8 cellular contexts compared by ENCODE assay signal in the genomic region with DNA sequence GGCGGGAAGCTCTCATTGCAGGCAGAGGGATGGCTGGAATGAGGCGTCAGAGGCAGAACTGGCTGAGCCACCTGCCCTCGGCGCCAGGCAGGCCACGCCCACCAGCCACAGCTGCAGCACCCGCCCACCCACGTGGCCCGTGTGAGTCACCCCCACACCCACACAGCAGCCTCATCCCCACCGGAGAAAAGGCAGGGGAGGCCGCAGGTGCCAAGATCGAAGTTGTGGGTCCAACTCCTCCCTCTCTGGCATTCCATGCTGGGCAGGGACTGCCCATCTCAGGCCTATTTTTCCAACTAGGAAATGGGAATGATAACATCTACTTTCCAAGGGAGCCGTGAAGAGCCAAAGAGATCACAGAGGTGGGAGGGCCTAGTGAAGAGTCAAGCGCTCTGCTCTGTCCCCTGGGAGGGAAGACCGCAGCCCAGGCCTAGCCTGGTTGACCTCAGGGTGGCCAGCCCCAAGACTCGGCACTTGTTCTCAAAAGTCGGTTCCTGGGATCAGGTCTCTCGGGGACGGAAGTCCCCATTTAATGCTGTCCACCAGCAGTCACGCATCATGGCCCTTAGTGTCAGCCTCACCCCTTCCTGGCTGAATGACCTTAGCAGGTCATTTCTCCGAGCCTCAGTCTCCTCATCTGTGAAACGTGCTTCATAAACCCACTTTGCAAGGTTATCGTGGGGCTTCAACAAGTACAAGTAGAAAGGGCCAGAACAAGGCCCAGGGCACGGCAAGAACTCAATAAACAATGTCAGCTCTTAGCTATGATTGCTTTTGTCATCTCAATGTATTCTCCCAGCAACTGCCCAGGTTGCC. TPM values are rescaled to one million over a fixed set of nuclear protein-coding genes. Genes with fewer than 3 reads are reported as not detected.
DNase-seq lines count a peak whose midpoint lies in the region; ATAC-seq, FAIRE-seq and TF ChIP-seq lines count a peak whose summit lies in the region.

TSS of gene TRPV3 (minus strand) at position 45 of the 816 bp plus-strand sequence. CDS start 2,962 bp downstream, outside the sequence.

- H2AFZ ChIP-seq in H1 (ENCODE audit: low read length): peak within 1 kb of the TSS; percentile 41; the same call in 1 of the 2 replicates

- CTCF ChIA-PET in H1 (lab: Charles Lee; ENCODE audit: partially characterized antibody): interaction anchor here (1.4 to 1.5 kb wide), 2 partner anchors 9 to 89 kb away, joined by 4 to 5 read pairs; no protein-coding TSS in a partner anchor

- no peak within 1 kb of the TSS for H2AK5ac ChIP-seq in H1 (ENCODE audit: low read depth, low read length)

- TF ChIP-seq CTCF in H1 (IDR thresholded peaks at IDR 0.05; ENCODE audit: control extremely low read depth in 1 of 3, insufficient read depth in 1 of 3, low read depth in 1 of 3, low read length in 3 of 3): no peak

- ATAC-seq in HG03095 (IDR thresholded peaks at IDR 0.05; ENCODE audit: unreplicated experiment) (peak; percentile 34), GM19397 (IDR thresholded peaks at IDR 0.05; ENCODE audit: unreplicated experiment) (no peak)

- H2BK20ac ChIP-seq in H1 (ENCODE audit: low read length): no peak within 1 kb of the TSS

- no peaks in the 10 kb centered on the region for H3K27me3 ChIP-seq in H1 (replicated peaks in 1 of 4; ENCODE audit: control insufficient read depth in 3 of 4, extremely low read depth in 1 of 4, insufficient read depth in 3 of 4, low read length in 3 of 4)

- no peak within 1 kb of the TSS for H3K56ac ChIP-seq in H1 (replicated peaks; ENCODE audit: insufficient read length, low read depth, low read length)

- H3K18ac ChIP-seq in H1 (ENCODE audit: extremely low read depth, low read length): no peak within 1 kb of the TSS

- no peak within 1 kb of the TSS for H4K5ac ChIP-seq in H1 (ENCODE audit: insufficient read length, low read depth, low read length)

- 0 out of 2 replicates have a peak within 1 kb of the TSS, but pooled peaks have one; percentile 3 for H2BK5ac ChIP-seq in H1 (ENCODE audit: low read depth, low read length)

- no peak within 1 kb of the TSS for H3K23ac ChIP-seq in H1 (ENCODE audit: insufficient read length)

- H2BK120ac ChIP-seq in H1 (replicated peaks; ENCODE audit: low read depth, low read length): no peak within 1 kb of the TSS

- H3K27ac ChIP-seq in H1 (ENCODE audit: low read depth, low read length): no peak within 1 kb of the TSS

- no peak within 1 kb of the TSS for H3K4me2 ChIP-seq in H1 (ENCODE audit: insufficient read depth in 1 of 2, low read depth in 2 of 2, low read length in 2 of 2)

- no peak for TF ChIP-seq EP300 in H1 (IDR thresholded peaks at IDR 0.05; ENCODE audit: borderline replicate concordance in 1 of 2, low read depth in 2 of 2, low read length in 2 of 2)

- no peaks in the 10 kb centered on the region for H3K9me3 ChIP-seq in H1 (ENCODE audit: insufficient read depth in 2 of 2, low read depth in 1 of 2, low read length in 1 of 2)

- no peak within 1 kb of the TSS for H3K14ac ChIP-seq in H1 (ENCODE audit: insufficient read length)

- H3K9ac ChIP-seq in H1 (replicated peaks in 1 of 4; ENCODE audit: extremely low read depth in 1 of 4, low read depth in 3 of 4, low read length in 3 of 4): no peak within 1 kb of the TSS

- H4K91ac ChIP-seq in H1 (replicated peaks; ENCODE audit: insufficient read length, low read length): no peak within 1 kb of the TSS

- peaks cover 0 to 4% (median 0%) of the 10 kb centered on the region in 4 experiments; a peak in 3 of 7 replicates for H3K4me1 ChIP-seq in H1 (replicated peaks in 1 of 4; ENCODE audit: control insufficient read depth in 3 of 4, insufficient read depth in 4 of 4, low read length in 3 of 4)

- H2BK12ac ChIP-seq in H1 (ENCODE audit: low read depth, low read length): no peak within 1 kb of the TSS

- WGBS in H1 (ENCODE audit: extremely low coverage in 1 of 2, insufficient coverage in 1 of 2, insufficient read length in 1 of 2, insufficient replicate concordance in 2 of 2, low coverage in 1 of 2, low lambda C conversion rate in 2 of 2, missing lambda C conversion rate in 1 of 2), 2 experiments: 89% methylated on average over 22 of the region's 23 CpGs; no CpG with 5 or more reads in 1 of the 2 experiments

- no peaks in the 10 kb centered on the region for H3K79me1 ChIP-seq in H1 (ENCODE audit: low read depth, low read length)

- POLR2A ChIA-PET in H1 (lab: Charles Lee; ENCODE audit: partially characterized antibody): no interaction called here

- H3K23me2 ChIP-seq in H1 (ENCODE audit: low read depth, low read length): no peaks in the 10 kb centered on the region

- H3K79me2 ChIP-seq in H1 (ENCODE audit: control insufficient read depth in 1 of 2, insufficient read depth in 2 of 2, low read length in 2 of 2): no peaks in the 10 kb centered on the region

- no peaks in the 10 kb centered on the region for H4K20me1 ChIP-seq in H1 (replicated peaks in 1 of 2; ENCODE audit: control insufficient read depth in 1 of 2, insufficient read depth in 2 of 2, low read length in 2 of 2)

- peak within 1 kb of the TSS; percentile 46 for H4K8ac ChIP-seq in H1 (ENCODE audit: extremely low read depth, insufficient read depth, low read length)

- H3K4ac ChIP-seq in H1 (replicated peaks; ENCODE audit: insufficient read length, low read depth, low read length): no peak within 1 kb of the TSS

- no peaks in the 10 kb centered on the region for H3K36me3 ChIP-seq in H1 (ENCODE audit: control insufficient read depth in 2 of 4, insufficient read depth in 4 of 4, low read length in 3 of 4)

- TF ChIP-seq POLR2A in GM12891 (IDR thresholded peaks at IDR 0.05; ENCODE audit: low read depth, low read length) (no peak), H1 (IDR thresholded peaks at IDR 0.05; ENCODE audit: control extremely low read depth in 1 of 2, low read depth in 2 of 2, low read length in 2 of 2) (no peak)

- FAIRE-seq in GM12891 (lab: Jason Lieb, UNC) (no peak), H1 (lab: Jason Lieb, UNC) (no peak)

- H3K4me3 ChIP-seq in H1 (ENCODE audit: extremely low read depth in 1 of 4, insufficient read depth in 2 of 4, low read depth in 3 of 4, low read length in 4 of 4): no peak within 1 kb of the TSS

- DNase-seq in GM12891 (ENCODE audit: insufficient read length, low spot score) (peak; percentile 82), H1 (ENCODE audit: low read depth in 1 of 2, low spot score in 2 of 2) (no peak), SKM-1 treated with dmso at 0.1 percent for 144 hours (lab: John Stamatoyannopoulos, UW; ENCODE audit: unreplicated experiment) (no peak), UCSD-AML1 (lab: John Stamatoyannopoulos, UW; ENCODE audit: unreplicated experiment) (no peak)
- DNase-seq in activated CD4-positive, alpha-beta T cell treated with anti-CD3 and anti-CD28 coated beads for 24 hours (ENCODE audit: low read depth in 2 of 2): peak; percentile 45 to 47
- DNase-seq in stimulated activated CD4-positive, alpha-beta T cell treated with anti-CD3 and anti-CD28 coated beads, Interleukin-15, amount 100 ng/mL, for 1 hour (ENCODE audit: low read depth in 1 of 2, low spot score in 1 of 2): peak; percentile 44 to 46

- no peak for TF ChIP-seq RAD21 in H1 (IDR thresholded peaks at IDR 0.05 in 1 of 2, conservative IDR thresholded peaks at IDR 0.05 in 1 of 2; ENCODE audit: low read depth in 2 of 2, low read length in 2 of 2)

- peak within 1 kb of the TSS; percentile 53; the same call in 1 of the 2 replicates for H2BK15ac ChIP-seq in H1 (ENCODE audit: low read length)

TF ChIP-seq in GM12891, 5 proteins besides CTCF, POLR2A, EP300 and RAD21:
- TF ChIP-seq POU2F2 (IDR thresholded peaks at IDR 0.05; ENCODE audit: low read depth, low read length): no peak
- peak; percentile 62 for TF ChIP-seq PAX5 (IDR thresholded peaks at IDR 0.05; ENCODE audit: insufficient read depth, low read length, severe bottlenecking)

TF ChIP-seq in H1, 55 proteins besides CTCF, POLR2A, EP300 and RAD21:
- TF ChIP-seq, protein P1, sequence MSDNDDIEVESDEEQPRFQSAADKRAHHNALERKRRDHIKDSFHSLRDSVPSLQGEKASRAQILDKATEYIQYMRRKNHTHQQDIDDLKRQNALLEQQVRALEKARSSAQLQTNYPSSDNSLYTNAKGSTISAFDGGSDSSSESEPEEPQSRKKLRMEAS (IDR thresholded peaks at IDR 0.05): 0 out of 2 replicates have a peak, but pooled peaks have one; percentile 17
- TF ChIP-seq ZNF274 (IDR thresholded peaks at IDR 0.05; ENCODE audit: borderline replicate concordance, extremely low read depth, low read length): no peak
- TF ChIP-seq SIRT6 (IDR thresholded peaks at IDR 0.05; ENCODE audit: low read length): no peak
TF ChIP-seq in H1: peak in this region for 1.

RNA-seq across cellular contexts. Expression of gene TRPV3, which starts in this region (rescaled TPM):
- 1.5 TPM for polyA plus RNA-seq in GM12891 (2012; ENCODE audit: low read depth, missing spikeins)
- total RNA-seq in H1 (2021; fragmentation: NEBNext Ultra II Directional; extraction: Animal tissue kit (Norgen Biotek cat#: 25700)): 0.40 and 0.56 TPM in 2 replicates
- polyA plus RNA-seq in H1 (2011; rRNA removed): 1.0 and 1.1 TPM in 2 replicates
- polyA plus RNA-seq in H1 (2011; cell fraction: cytosol; rRNA removed): 1.6 TPM
- 3.0 TPM for polyA plus RNA-seq in H1 (2011; cell fraction: nucleus; rRNA removed)
- polyA plus RNA-seq in H1 (2012, experiment 1 of 2): 0.55 to 0.91 TPM (median 0.73 TPM) in 4 replicates
- polyA plus RNA-seq in H1 (2012, experiment 2 of 2): 0.12 TPM
- 0.36 TPM for polyA plus RNA-seq in H1 (2013, experiment 1 of 2)
- polyA plus RNA-seq in H1 (2013, experiment 2 of 2): 0.28 TPM
- 1.9 and 5.2 TPM in 2 replicates for polyA minus RNA-seq in H1 (2011; rRNA and poly(A)+ RNA removed)
- polyA minus RNA-seq in H1 (2011; cell fraction: cytosol; rRNA and poly(A)+ RNA removed): 1.3 TPM
- polyA minus RNA-seq in H1 (2011; cell fraction: nucleus; rRNA and poly(A)+ RNA removed): 1.9 TPM

Comparison
In these comparisons a context has a peak if more than half of its experiments do, and no peak if none do; other contexts are left out.
1. DNase-seq: peak in GM12891 (single experiment), activated CD4-positive, alpha-beta T cell treated with anti-CD3 and anti-CD28 coated beads for 24 hours (2 of 2) and stimulated activated CD4-positive, alpha-beta T cell treated with anti-CD3 and anti-CD28 coated beads, Interleukin-15, amount 100 ng/mL, for 1 hour (2 of 2); none in H1 (0 of 2), SKM-1 treated with dmso at 0.1 percent for 144 hours (single experiment) and UCSD-AML1 (single experiment).